In the genomic region with DNA sequence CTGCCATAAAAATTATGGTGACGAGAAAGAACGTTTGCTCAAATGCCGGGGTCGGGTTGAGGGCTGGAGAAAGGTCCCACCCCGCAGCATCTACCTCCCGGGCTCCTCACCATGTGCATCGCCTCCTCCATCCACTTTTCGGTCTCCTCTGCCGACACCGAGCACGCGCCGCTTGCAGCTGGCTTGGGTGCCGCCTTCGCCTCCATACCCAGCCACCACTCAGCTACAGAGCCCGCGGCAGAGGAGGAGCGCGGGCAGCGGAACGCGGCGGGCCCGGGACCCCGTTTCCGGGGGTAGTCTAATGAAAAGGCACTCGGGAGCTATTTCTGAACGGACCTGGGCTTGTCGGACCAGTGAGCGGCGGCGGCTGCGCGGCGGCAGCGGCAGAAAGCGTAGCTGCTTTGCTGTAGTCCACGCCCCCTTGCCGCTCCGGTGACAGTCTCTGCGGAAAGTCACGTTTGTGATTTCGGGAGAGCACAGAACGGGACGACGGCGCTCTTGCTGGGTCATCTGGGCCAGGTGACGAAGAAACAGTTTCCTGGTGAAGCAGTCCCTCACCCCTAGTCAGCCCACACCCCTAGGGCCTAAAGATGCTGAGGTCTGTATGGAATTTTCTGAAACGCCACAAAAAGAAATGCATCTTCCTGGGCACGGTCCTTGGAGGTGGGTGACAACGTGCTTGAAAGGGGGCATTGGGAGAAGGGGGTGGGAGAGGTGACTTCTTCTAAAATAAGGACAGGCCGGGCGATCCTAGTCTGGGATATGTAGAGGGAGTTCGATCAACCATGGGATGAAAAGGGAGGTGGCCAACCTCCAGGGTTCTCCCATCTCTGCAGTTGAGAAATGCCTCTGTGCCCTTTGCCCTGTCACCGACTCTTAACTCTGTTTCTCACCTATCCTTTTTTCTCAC, we compare ENCODE assay signal across 8 cellular contexts. TPM values are rescaled to one million over a fixed set of nuclear protein-coding genes. Genes with fewer than 3 reads are reported as not detected.
DNase-seq lines count a peak whose midpoint lies in the region; ATAC-seq and TF ChIP-seq lines count a peak whose summit lies in the region.

A gene (minus strand): TSS at position 243 of the 910 bp plus-strand sequence. CDS start 37 bp downstream, at position 206.
A gene with protein sequence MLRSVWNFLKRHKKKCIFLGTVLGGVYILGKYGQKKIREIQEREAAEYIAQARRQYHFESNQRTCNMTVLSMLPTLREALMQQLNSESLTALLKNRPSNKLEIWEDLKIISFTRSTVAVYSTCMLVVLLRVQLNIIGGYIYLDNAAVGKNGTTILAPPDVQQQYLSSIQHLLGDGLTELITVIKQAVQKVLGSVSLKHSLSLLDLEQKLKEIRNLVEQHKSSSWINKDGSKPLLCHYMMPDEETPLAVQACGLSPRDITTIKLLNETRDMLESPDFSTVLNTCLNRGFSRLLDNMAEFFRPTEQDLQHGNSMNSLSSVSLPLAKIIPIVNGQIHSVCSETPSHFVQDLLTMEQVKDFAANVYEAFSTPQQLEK (plus strand): TSS at position 353 of the 910 bp plus-strand sequence. CDS start 238 bp downstream, at position 591.

- TF ChIP-seq CTCF in GM12875 (IDR thresholded peaks at IDR 0.05; ENCODE audit: borderline replicate concordance, insufficient read depth, low read depth, low read length) (no peak), SU-DHL-6 (IDR thresholded peaks at IDR 0.05; ENCODE audit: insufficient read depth, low read length, poor library complexity, severe bottlenecking) (no peak), ovary (IDR thresholded peaks at IDR 0.05) (no peak), tibial artery (IDR thresholded peaks at IDR 0.05) (no peak)

- POLR2A ChIA-PET in activated naive CD8-positive, alpha-beta T cell treated with anti-CD3 and anti-CD28 coated beads, Interleukin-2, amount 10 ng/mL, durations not matched to agents 7 days and 5 days (lab: Charles Lee), result interaction anchor here (0.6 to 2.2 kb wide), 12 partner anchors 9 to 613 kb away, joined by 3 to 17 read pairs (median 3); a partner anchor contains a TSS

- no peak for TF ChIP-seq EP300 in ovary (IDR thresholded peaks at IDR 0.05)

- ATAC-seq in HG02763 (IDR thresholded peaks at IDR 0.05; ENCODE audit: unreplicated experiment), result peak; percentile 98
- peak; percentile 98 for ATAC-seq in activated naive CD8-positive, alpha-beta T cell treated with anti-CD3 and anti-CD28 coated beads, Interleukin-2, amount 10 ng/mL, durations not matched to agents 7 days and 5 days (ENCODE audit: low read depth)
- peak; percentile 100 for ATAC-seq in Right ventricle myocardium inferior

- H3K9ac ChIP-seq in SU-DHL-6 (ENCODE audit: low read length), result peak within 1 kb of the TSS; percentile 93

- WGBS in ovary, 3 donors, result 0% methylated on average over 53 to 55 of the region's 55 CpGs

- peaks cover under 1% of the 10 kb centered on the region; the same call in 1 of the 2 replicates for H4K20me1 ChIP-seq in SU-DHL-6 (ENCODE audit: low read depth, low read length)

- H3K4me3 ChIP-seq in GM12875 (ENCODE audit: low read depth, low read length) (peak within 1 kb of the TSS; percentile 60), SU-DHL-6 (ENCODE audit: insufficient read depth, low read length, poor library complexity, severe bottlenecking) (peak within 1 kb of the TSS; percentile 92), ovary (peak within 1 kb of the TSS; percentile 66), tibial artery (peak within 1 kb of the TSS; percentile 64 to 68)

- peak within 1 kb of the TSS; percentile 99 for H3K4me3 Mint-ChIP-seq in activated naive CD8-positive, alpha-beta T cell treated with anti-CD3 and anti-CD28 coated beads, Interleukin-2, amount 10 ng/mL, durations not matched to agents 7 days and 5 days

- H3K36me3 Mint-ChIP-seq in activated naive CD8-positive, alpha-beta T cell treated with anti-CD3 and anti-CD28 coated beads, Interleukin-2, amount 10 ng/mL, durations not matched to agents 7 days and 5 days, result peaks cover 5% of the 10 kb centered on the region

- peaks cover 12% of the 10 kb centered on the region for H3F3A ChIP-seq in SU-DHL-6 (ENCODE audit: insufficient read depth)

- H3K79me2 ChIP-seq in SU-DHL-6 (ENCODE audit: insufficient read depth, low read length), result peaks cover 86% of the 10 kb centered on the region

- DNase-seq in NCI-H1417 (lab: John Stamatoyannopoulos, UW) (peak; percentile 90 to 97 (median 94)), Right ventricle myocardium inferior (ENCODE audit: missing footprints) (peak; percentile 97), ovary (peak; percentile 76 to 90 (median 83)), tibial artery (peak; percentile 88 to 94)
- peak; percentile 94 for DNase-seq in activated naive CD8-positive, alpha-beta T cell treated with anti-CD3 and anti-CD28 coated beads, Interleukin-2, amount 10 ng/mL, durations not matched to agents 7 days and 5 days

- no peaks in the 10 kb centered on the region for H3K27me3 Mint-ChIP-seq in activated naive CD8-positive, alpha-beta T cell treated with anti-CD3 and anti-CD28 coated beads, Interleukin-2, amount 10 ng/mL, durations not matched to agents 7 days and 5 days

- H3K27ac Mint-ChIP-seq in activated naive CD8-positive, alpha-beta T cell treated with anti-CD3 and anti-CD28 coated beads, Interleukin-2, amount 10 ng/mL, durations not matched to agents 7 days and 5 days, result peak within 1 kb of the TSS; percentile 99

- peaks cover 20% of the 10 kb centered on the region for H3K4me1 Mint-ChIP-seq in activated naive CD8-positive, alpha-beta T cell treated with anti-CD3 and anti-CD28 coated beads, Interleukin-2, amount 10 ng/mL, durations not matched to agents 7 days and 5 days

- H3K4me2 ChIP-seq in SU-DHL-6 (ENCODE audit: low read depth, low read length, poor library complexity, severe bottlenecking), result peak within 1 kb of the TSS; percentile 89

- TF ChIP-seq POLR2A in ovary (IDR thresholded peaks at IDR 0.05), result peak; percentile 27

- H3K9me3 Mint-ChIP-seq in activated naive CD8-positive, alpha-beta T cell treated with anti-CD3 and anti-CD28 coated beads, Interleukin-2, amount 10 ng/mL, durations not matched to agents 7 days and 5 days, result no peaks in the 10 kb centered on the region

- H3K27ac ChIP-seq in SU-DHL-6 (ENCODE audit: low read depth, low read length), result peak within 1 kb of the TSS; percentile 71
- peak within 1 kb of the TSS in 1 of 2 donors; percentile 54 for H3K27ac ChIP-seq in ovary
- H3K27ac ChIP-seq in tibial artery, result peak within 1 kb of the TSS; percentile 69 to 72

- H3K36me3 ChIP-seq in SU-DHL-6 (ENCODE audit: low read length) (peaks cover 6% of the 10 kb centered on the region), ovary (no peaks in the 10 kb centered on the region), tibial artery (no peaks in the 10 kb centered on the region)

- H3K9me2 ChIP-seq in SU-DHL-6 (replicated peaks; ENCODE audit: insufficient read depth, low read length), result no peaks in the 10 kb centered on the region

- H3K4me1 ChIP-seq in ovary (ENCODE audit: insufficient read depth) (no peaks in the 10 kb centered on the region), tibial artery (peaks cover 0 to 29% (median 12%) of the 10 kb centered on the region in 4 donors)

- no peaks in the 10 kb centered on the region for H3K27me3 ChIP-seq in SU-DHL-6 (ENCODE audit: low read length)
- H3K27me3 ChIP-seq in ovary, result no peaks in the 10 kb centered on the region
- H3K27me3 ChIP-seq in tibial artery, result no peaks in the 10 kb centered on the region

- H3K9me3 ChIP-seq in SU-DHL-6 (ENCODE audit: insufficient read depth, low read length) (no peaks in the 10 kb centered on the region), ovary (no peaks in the 10 kb centered on the region), tibial artery (no peaks in the 10 kb centered on the region)

- peak within 1 kb of the TSS; percentile 87 for H2AFZ ChIP-seq in SU-DHL-6 (ENCODE audit: low read depth, low read length, severe bottlenecking)

- intact Hi-C loops in Right ventricle myocardium inferior (cut with DNase I) (no loop called here), ovary (cut with DNase I) (no loop called here), tibial artery (cut with DNase I; ENCODE audit: low total_unique reads) (no loop called here)

RNA-seq across cellular contexts. Expression of the first gene that starts in this region (rescaled TPM):
- 10 to 100 TPM; 22.8 to 27.0 TPM for total RNA-seq in activated naive CD8-positive, alpha-beta T cell treated with anti-CD3 and anti-CD28 coated beads, Interleukin-2, amount 10 ng/mL, durations not matched to agents 7 days and 5 days
- total RNA-seq in Right ventricle myocardium inferior (1.5 TPM), ovary (1 to 10 TPM; 2.5 to 6.1 (median 4.6) TPM)
- polyA plus RNA-seq in ovary, result 1 to 10 TPM; 1.9 to 5.1 TPM

RNA-seq across cellular contexts. Expression of the second gene that starts in this region (rescaled TPM):
- 10 to 100 TPM; 21.0 TPM for total RNA-seq in activated naive CD8-positive, alpha-beta T cell treated with anti-CD3 and anti-CD28 coated beads, Interleukin-2, amount 10 ng/mL, durations not matched to agents 7 days and 5 days
- total RNA-seq in Right ventricle myocardium inferior, result 19.9 TPM
- 10 to 100 TPM; 15.5 to 29.3 (median 21.0) TPM for total RNA-seq in ovary
- polyA plus RNA-seq in ovary, result 10 to 100 TPM; 12.0 to 17.6 TPM
